20 cellular contexts compared by ENCODE assay signal in genomic region chr1:216945506-216946080, GRCh38.
DNase-seq lines count a peak whose midpoint lies in the region; ATAC-seq, FAIRE-seq and TF ChIP-seq lines count a peak whose summit lies in the region.
"Had no signal": no experiment of that assay in that cellular context is flagged by ENCODE, and none has a peak within 500 bp of the region (broad histone marks: within the 10 kb centered on the region; RNA-seq: fewer than 3 reads in every experiment).

No MANE protein-coding gene starts in this region.

- no peak for DNase-seq in D721Med (ENCODE audit: insufficient read length, low spot score)
- no peak for DNase-seq in H1 (ENCODE audit: low read depth in 1 of 2, low spot score in 2 of 2)
- DNase-seq in midbrain (lab: John Stamatoyannopoulos, UW): peak; percentile 32
- no peak for DNase-seq in left lobe of liver (ENCODE audit: low spot score)
- DNase-seq in NCI-H345 (lab: John Stamatoyannopoulos, UW): no peak
- no peak for DNase-seq in Right ventricle myocardium superior
- no peak for DNase-seq in WERI-Rb-1
- DNase-seq: BE2C; CD4-positive, CD25-positive, alpha-beta regulatory T cell; COR-L47; DMS153; KBM-7; NCI-H1105 treated with DMSO at 0.1 percent for 48 hours; NCI-H1694 treated with DMSO at 0.1 percent for 48 hours; NCI-H446; NCI-H69 had no signal

- H3K27ac ChIP-seq in HUES64 (ENCODE audit: low read depth, low read length) (peak overlapping the region; percentile 58), H1 (ENCODE audit: low read depth, low read length) (no peak overlapping the region), WERI-Rb-1 (no peak overlapping the region)
- H3K27ac ChIP-seq: SJSA1 had no signal

- no peaks in the 10 kb centered on the region for H3K9me3 ChIP-seq in HUES64 (ENCODE audit: insufficient read depth, low read depth, low read length)
- no peaks in the 10 kb centered on the region for H3K9me3 ChIP-seq in H1 (ENCODE audit: insufficient read depth in 2 of 2, low read depth in 1 of 2, low read length in 1 of 2)
- H3K9me3 ChIP-seq in WERI-Rb-1 (ENCODE audit: severe bottlenecking): no peaks in the 10 kb centered on the region
- H3K9me3 ChIP-seq: BE2C, SJSA1 had no signal

- no peak overlapping the region for H2BK120ac ChIP-seq in H1 (replicated peaks; ENCODE audit: low read depth, low read length)

- H3K56ac ChIP-seq in H1 (replicated peaks; ENCODE audit: insufficient read length, low read depth, low read length): no peak overlapping the region

- H3K79me2 ChIP-seq in H1 (ENCODE audit: control insufficient read depth in 1 of 2, insufficient read depth in 2 of 2, low read length in 2 of 2): no peaks in the 10 kb centered on the region

- no peak overlapping the region; the same call in 1 of the 2 replicates for H2AFZ ChIP-seq in H1 (ENCODE audit: low read length)

- H3K23ac ChIP-seq in H1 (ENCODE audit: insufficient read length): no peak overlapping the region

- H3K27me3 ChIP-seq in HUES64 (ENCODE audit: insufficient read depth, low read length) (no peaks in the 10 kb centered on the region), H1 (replicated peaks in 1 of 4; ENCODE audit: control insufficient read depth in 3 of 4, extremely low read depth in 1 of 4, insufficient read depth in 3 of 4, low read length in 3 of 4) (no peaks in the 10 kb centered on the region), WERI-Rb-1 (ENCODE audit: insufficient read depth, low read depth, severe bottlenecking) (no peaks in the 10 kb centered on the region)
- H3K27me3 ChIP-seq: BE2C, SJSA1 had no signal

- no peaks in the 10 kb centered on the region for H3K79me1 ChIP-seq in H1 (ENCODE audit: low read depth, low read length)

- H3K9ac ChIP-seq in HUES64 (ENCODE audit: low read depth, low read length): 0 out of 2 replicates have a peak overlapping the region, but pooled peaks have one; percentile 4
- H3K9ac ChIP-seq in H1 (replicated peaks in 1 of 4; ENCODE audit: extremely low read depth in 1 of 4, low read depth in 3 of 4, low read length in 3 of 4): no peak overlapping the region

- H2BK15ac ChIP-seq in H1 (ENCODE audit: low read length): no peak overlapping the region

- 65% methylated on average over 2 of the region's 2 CpGs for WGBS in HUES64
- WGBS in H1 (ENCODE audit: extremely low coverage in 1 of 2, insufficient coverage in 1 of 2, insufficient read length in 1 of 2, insufficient replicate concordance in 2 of 2, low coverage in 1 of 2, low lambda C conversion rate in 2 of 2, missing lambda C conversion rate in 1 of 2), 2 experiments: 45% methylated on average over 2 of the region's 2 CpGs; no CpG with 5 or more reads in 1 of the 2 experiments

- no peak for TF ChIP-seq POLR2A in H1 (IDR thresholded peaks at IDR 0.05; ENCODE audit: control extremely low read depth in 1 of 2, low read depth in 2 of 2, low read length in 2 of 2)

- no peak overlapping the region for H4K91ac ChIP-seq in H1 (replicated peaks; ENCODE audit: insufficient read length, low read length)

- FAIRE-seq in D721Med (lab: Jason Lieb, UNC) (peak; percentile 46), H1 (lab: Jason Lieb, UNC) (no peak)
- FAIRE-seq: GM12878 had no signal

- ATAC-seq in left lobe of liver (no peak), Right ventricle myocardium superior (ENCODE audit: poor library complexity) (no peak)
- ATAC-seq: GM12878, Panc1 had no signal

- no peak overlapping the region for H3K4ac ChIP-seq in H1 (replicated peaks; ENCODE audit: insufficient read length, low read depth, low read length)

- H4K8ac ChIP-seq in H1 (ENCODE audit: extremely low read depth, insufficient read depth, low read length): no peak overlapping the region

- no peak overlapping the region for H3K4me3 ChIP-seq in HUES64 (ENCODE audit: low read length)
- peak overlapping the region in 1 of 4 experiments; percentile 29; a peak in 1 of 8 replicates for H3K4me3 ChIP-seq in H1 (ENCODE audit: extremely low read depth in 1 of 4, insufficient read depth in 2 of 4, low read depth in 3 of 4, low read length in 4 of 4)
- H3K4me3 ChIP-seq in WERI-Rb-1 (ENCODE audit: low read depth, low read length): no peak overlapping the region
- H3K4me3 ChIP-seq: GM12878, SJSA1 had no signal

- H3K36me3 ChIP-seq in HUES64 (ENCODE audit: insufficient read depth, low read length) (no peaks in the 10 kb centered on the region), H1 (ENCODE audit: control insufficient read depth in 2 of 4, insufficient read depth in 4 of 4, low read length in 3 of 4) (no peaks in the 10 kb centered on the region), WERI-Rb-1 (no peaks in the 10 kb centered on the region)
- H3K36me3 ChIP-seq: BE2C, SJSA1 had no signal

- intact Hi-C loops in Right ventricle myocardium superior (cut with DNase I): no loop called here

- H2BK5ac ChIP-seq in H1 (ENCODE audit: low read depth, low read length): no peak overlapping the region

- CTCF ChIA-PET in H1 (lab: Charles Lee; ENCODE audit: partially characterized antibody): interaction anchor here (0.6 to 2.1 kb wide), 15 partner anchors 10 to 381 kb away, joined by 3 to 10 read pairs (median 3); no protein-coding TSS in a partner anchor

- peak overlapping the region; percentile 27; the same call in 1 of the 2 replicates for H3K18ac ChIP-seq in H1 (ENCODE audit: extremely low read depth, low read length)

- H4K20me1 ChIP-seq in H1 (replicated peaks in 1 of 2; ENCODE audit: control insufficient read depth in 1 of 2, insufficient read depth in 2 of 2, low read length in 2 of 2): no peaks in the 10 kb centered on the region

- peak overlapping the region; percentile 76 for H4K5ac ChIP-seq in H1 (ENCODE audit: insufficient read length, low read depth, low read length)

- peaks cover 29% of the 10 kb centered on the region for H3K4me1 ChIP-seq in HUES64 (ENCODE audit: insufficient read depth, low read length)
- peaks cover 0 to 16% (median 5%) of the 10 kb centered on the region in 4 experiments; a peak in 6 of 7 replicates for H3K4me1 ChIP-seq in H1 (replicated peaks in 1 of 4; ENCODE audit: control insufficient read depth in 3 of 4, insufficient read depth in 4 of 4, low read length in 3 of 4)
- H3K4me1 ChIP-seq: BE2C, SJSA1 had no signal

- TF ChIP-seq CTCF in D721Med (IDR thresholded peaks at IDR 0.05; ENCODE audit: insufficient read depth, missing control alignments): no peak
- TF ChIP-seq CTCF in H1 (IDR thresholded peaks at IDR 0.05; ENCODE audit: control extremely low read depth in 1 of 3, insufficient read depth in 1 of 3, low read depth in 1 of 3, low read length in 3 of 3): no peak
- no peak for TF ChIP-seq CTCF in WERI-Rb-1 (IDR thresholded peaks at IDR 0.05; ENCODE audit: low read depth, low read length)

- no peak overlapping the region for H3K14ac ChIP-seq in H1 (ENCODE audit: insufficient read length)

- H2BK12ac ChIP-seq in H1 (ENCODE audit: low read depth, low read length): no peak overlapping the region

- no peaks in the 10 kb centered on the region for H3K23me2 ChIP-seq in H1 (ENCODE audit: low read depth, low read length)

- POLR2A ChIA-PET in H1 (lab: Charles Lee; ENCODE audit: partially characterized antibody): interaction anchor here (1.1 kb wide), 1 partner anchor 19 kb away, joined by 3 read pairs; no protein-coding TSS in a partner anchor

- TF ChIP-seq EP300 in H1 (IDR thresholded peaks at IDR 0.05; ENCODE audit: borderline replicate concordance in 1 of 2, low read depth in 2 of 2, low read length in 2 of 2): no peak

- no peak for TF ChIP-seq RAD21 in H1 (IDR thresholded peaks at IDR 0.05 in 1 of 2, conservative IDR thresholded peaks at IDR 0.05 in 1 of 2; ENCODE audit: low read depth in 2 of 2, low read length in 2 of 2)

- peak overlapping the region; percentile 4 to 24; a peak in 2 of 4 replicates for H3K4me2 ChIP-seq in H1 (ENCODE audit: insufficient read depth in 1 of 2, low read depth in 2 of 2, low read length in 2 of 2)

- no peak overlapping the region for H2BK20ac ChIP-seq in H1 (ENCODE audit: low read length)

- H2AK5ac ChIP-seq in H1 (ENCODE audit: low read depth, low read length): no peak overlapping the region

TF ChIP-seq in H1, 55 proteins besides CTCF, POLR2A, EP300 and RAD21:
- TF ChIP-seq ATF3 (IDR thresholded peaks at IDR 0.05; ENCODE audit: insufficient read depth, low read depth, low read length) (no peak), KDM1A (IDR thresholded peaks at IDR 0.05; ENCODE audit: borderline replicate concordance, low read length) (no peak), SP2 (IDR thresholded peaks at IDR 0.05; ENCODE audit: low read length) (no peak)
